10 cellular contexts compared by ENCODE assay signal in the genomic region with DNA sequence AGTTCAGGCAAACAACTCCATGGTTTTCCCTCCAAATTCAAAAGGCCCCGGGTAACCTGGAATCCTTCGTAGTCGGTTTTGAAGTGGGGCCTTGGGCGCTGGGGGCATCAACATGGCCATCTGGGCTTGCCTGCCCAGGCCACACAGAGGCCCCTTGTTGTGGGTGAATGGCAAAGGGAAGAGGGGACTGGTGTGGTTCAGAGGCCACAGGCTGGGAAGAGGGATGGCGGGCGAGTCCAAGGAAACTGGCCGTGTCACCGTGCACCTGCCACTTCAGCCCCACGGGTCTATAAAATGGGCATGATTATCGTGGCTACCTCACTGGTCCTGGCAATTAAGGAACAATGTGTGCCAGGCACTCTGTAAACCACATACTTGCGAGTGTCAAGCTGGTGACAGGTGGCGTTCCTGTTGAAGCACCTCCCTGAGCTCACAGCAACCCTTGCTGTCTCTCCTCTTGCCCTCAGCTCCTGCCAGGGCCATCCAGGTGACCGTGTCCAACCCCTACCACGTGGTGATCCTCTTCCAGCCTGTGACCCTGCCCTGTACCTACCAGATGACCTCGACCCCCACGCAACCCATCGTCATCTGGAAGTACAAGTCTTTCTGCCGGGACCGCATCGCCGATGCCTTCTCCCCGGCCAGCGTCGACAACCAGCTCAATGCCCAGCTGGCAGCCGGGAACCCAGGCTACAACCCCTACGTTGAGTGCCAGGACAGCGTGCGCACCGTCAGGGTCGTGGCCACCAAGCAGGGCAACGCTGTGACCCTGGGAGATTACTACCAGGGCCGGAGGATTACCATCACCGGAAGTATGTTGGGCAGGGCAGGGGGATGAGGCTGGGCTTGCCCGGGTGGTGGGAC. TPM values are rescaled to one million over a fixed set of nuclear protein-coding genes. Genes with fewer than 3 reads are reported as not detected.
DNase-seq lines count a peak whose midpoint lies in the region; ATAC-seq, FAIRE-seq and TF ChIP-seq lines count a peak whose summit lies in the region.
"Had no signal": no experiment of that assay in that cellular context is flagged by ENCODE, and none has a peak within 500 bp of the region (broad histone marks: within the 10 kb centered on the region; RNA-seq: fewer than 3 reads in every experiment).

No MANE protein-coding gene starts in this region.

- in situ Hi-C loops in HepG2 (cut with HindIII; ENCODE audit: extremely low pct_ligation_motif_present, low pct_unique_long_range_greater_than_20kb): no loop called here

- BruUV-seq in HepG2 (replicated peaks; lab: Mats Ljungman, UMichigan): no TSS peak

- peak overlapping the region; percentile 92 for H3K4me3 Mint-ChIP-seq in activated naive CD8-positive, alpha-beta T cell

- peaks cover 3% of the 10 kb centered on the region; the same call in 1 of the 2 replicates for H4K20me1 ChIP-seq in HepG2 (ENCODE audit: insufficient read depth, low read length)
- H4K20me1 ChIP-seq: BLaER1 had no signal

- peak overlapping the region; percentile 94 for H3K9ac ChIP-seq in HepG2 (ENCODE audit: insufficient read depth, low read depth, low read length)
- H3K9ac ChIP-seq: BLaER1 had no signal

- no peak for FAIRE-seq in HepG2 (lab: Jason Lieb, UNC)

- no peak for TF ChIP-seq CTCF in HepG2 (CRISPR knock-in tag; IDR thresholded peaks at IDR 0.05)

- no peak overlapping the region for H3K27ac ChIP-seq in HepG2 (ENCODE audit: extremely low read length, insufficient read depth, low read length)
- peak overlapping the region; percentile 19 for H3K27ac ChIP-seq in thymus (ENCODE audit: low read depth)
- H3K27ac ChIP-seq: BLaER1 had no signal

- intact Hi-C loops in HepG2 (cut with micrococcal nuclease; ENCODE audit: unreplicated experiment): loop anchor here (10.0 kb wide), 1 partner anchor 245 kb away; the partner anchor contains the start of gene KRTDAP

- H3K4me1 Mint-ChIP-seq in activated naive CD8-positive, alpha-beta T cell (ENCODE audit: low read depth): peaks cover 42% of the 10 kb centered on the region

- POLR2A ChIA-PET in HepG2 (lab: Yijun Ruan, JAX): interaction anchor here (0.6 to 0.9 kb wide), 2 partner anchors 11 to 294 kb away, joined by 3 read pairs; no protein-coding TSS in a partner anchor

- CTCF ChIA-PET in HepG2 (lab: Yijun Ruan, JAX; ENCODE audit: low intra/inter-chr PET ratio, low total read pairs): no interaction called here

- peaks cover 6 to 20% of the 10 kb centered on the region in 2 experiments; a peak in 3 of 5 replicates for H3K36me3 ChIP-seq in HepG2 (replicated peaks in 1 of 2; ENCODE audit: control insufficient read depth in 1 of 2, insufficient read depth in 2 of 2, low read length in 2 of 2)
- no peaks in the 10 kb centered on the region for H3K36me3 ChIP-seq in thymus (ENCODE audit: control insufficient read depth, insufficient read depth)
- H3K36me3 ChIP-seq: BLaER1 had no signal

- H3K36me3 Mint-ChIP-seq in activated naive CD8-positive, alpha-beta T cell: no peaks in the 10 kb centered on the region

- H3K4me1 ChIP-seq in HepG2 (ENCODE audit: insufficient read depth, low read length): peaks cover 54% of the 10 kb centered on the region
- no peaks in the 10 kb centered on the region for H3K4me1 ChIP-seq in thymus (ENCODE audit: control insufficient read depth, insufficient read depth, low read length)

- peak overlapping the region; percentile 70 for H3K27ac Mint-ChIP-seq in activated naive CD8-positive, alpha-beta T cell

- no peak overlapping the region for H2AFZ ChIP-seq in HepG2 (ENCODE audit: low read length)

- no peak for TF ChIP-seq RAD21 in HepG2 (CRISPR knock-in tag; IDR thresholded peaks at IDR 0.05)

- H3K9me3 ChIP-seq in HepG2 (ENCODE audit: low read length) (no peaks in the 10 kb centered on the region), thymus (ENCODE audit: control insufficient read depth) (no peaks in the 10 kb centered on the region)
- H3K9me3 ChIP-seq: BLaER1 had no signal

- H3K4me3 ChIP-seq in HepG2 (replicated peaks in 1 of 3; ENCODE audit: insufficient read depth in 1 of 3, low read depth in 2 of 3, low read length in 3 of 3): peak overlapping the region; percentile 74 to 99 (median 92)
- H3K4me3 ChIP-seq in thymus (ENCODE audit: low read length): no peak overlapping the region
- H3K4me3 ChIP-seq: BLaER1 had no signal

- H3K4me2 ChIP-seq in HepG2 (ENCODE audit: low read depth, low read length): peak overlapping the region; percentile 83

- ATAC-seq in HepG2 (no peak), HG03442 (IDR thresholded peaks at IDR 0.05; ENCODE audit: unreplicated experiment) (no peak)

- WGBS in HepG2 (ENCODE audit: low lambda C conversion rate): 76% methylated on average over 22 of the region's 34 CpGs
- 90% methylated on average over 34 of the region's 34 CpGs for WGBS in thymus

- peak; percentile 19 for DNase-seq in activated T-cell treated with anti-CD3 and anti-CD28 coated beads, Interleukin-2, amount 50 U/mL, for 1 hour
- DNase-seq in activated T-cell treated with anti-CD3 and anti-CD28 coated beads for 4 hours: no peak
- no peak for DNase-seq in HepG2 (ENCODE audit: low spot score)
- no peak for DNase-seq in germinal center (ENCODE audit: low spot score)
- no peak for DNase-seq in stimulated activated naive CD4-positive, alpha-beta T cell treated with Interleukin-2 at 50 U/mL for 16 hours (lab: John Stamatoyannopoulos, UW)

- TF ChIP-seq POLR2A in HepG2 (IDR thresholded peaks at IDR 0.05; ENCODE audit: insufficient read depth in 1 of 2, low read depth in 2 of 2, low read length in 2 of 2): no peak

- H3K27me3 ChIP-seq in HepG2 (ENCODE audit: control insufficient read depth in 1 of 2, insufficient read depth in 2 of 2, low read length in 2 of 2) (no peaks in the 10 kb centered on the region; a peak in 1 of 5 replicates), thymus (ENCODE audit: control insufficient read depth, insufficient read depth) (peaks cover 31% of the 10 kb centered on the region)

- no peaks in the 10 kb centered on the region for H3K27me3 Mint-ChIP-seq in activated naive CD8-positive, alpha-beta T cell

- no peak for TF ChIP-seq EP300 in HepG2 (IDR thresholded peaks at IDR 0.05; ENCODE audit: low read depth in 2 of 2, low read length in 2 of 2)
- 0 out of 2 replicates have a peak, but pooled peaks have one; percentile 25 for TF ChIP-seq EP300 in HepG2 (CRISPR knock-in tag; IDR thresholded peaks at IDR 0.05; ENCODE audit: borderline replicate concordance)

- no peaks in the 10 kb centered on the region for H3K9me3 Mint-ChIP-seq in activated naive CD8-positive, alpha-beta T cell (ENCODE audit: low read depth)

- peaks cover 24% of the 10 kb centered on the region for H3K79me2 ChIP-seq in HepG2 (ENCODE audit: insufficient read depth, low read length)

RNA-seq across cellular contexts. Expression of gene LSR, which starts 1.3 kb away (rescaled TPM):
- total RNA-seq in HepG2 (2016; rRNA removed; fragmentation: Illumina TruSeq; extraction: Trizol): 14.2 and 29.2 TPM in 2 replicates
- total RNA-seq in HepG2 (2016; cell fraction: cytosol; rRNA removed; fragmentation: Illumina TruSeq; extraction: Trizol; ENCODE audit: low read depth): 8.7 and 9.3 TPM in 2 replicates
- total RNA-seq in HepG2 (2016; cell fraction: insoluble cytoplasmic fraction; rRNA removed; fragmentation: Illumina TruSeq; extraction: Trizol): 15.3 and 31.4 TPM in 2 replicates
- total RNA-seq in HepG2 (2016; cell fraction: membrane; rRNA removed; fragmentation: Illumina TruSeq; extraction: Trizol): 15.2 and 21.9 TPM in 2 replicates
- total RNA-seq in HepG2 (2016; cell fraction: nucleus; rRNA removed; fragmentation: Illumina TruSeq; extraction: Trizol): 43.9 and 48.2 TPM in 2 replicates
- polyA plus RNA-seq in HepG2 (2011; rRNA removed) (79.2 and 111 TPM in 2 replicates), thymus (20.1 TPM)
- polyA plus RNA-seq in HepG2 (2011; cell fraction: cytosol; rRNA removed): 44.4 and 71.0 TPM in 2 replicates
- polyA plus RNA-seq in HepG2 (2011; cell fraction: nucleus; rRNA removed): 93.8 and 94.9 TPM in 2 replicates
- 67.7 and 97.6 TPM in 2 replicates for polyA plus RNA-seq in HepG2 (2012)
- polyA plus RNA-seq in HepG2 (2016; cell fraction: cytosol; fragmentation: Illumina TruSeq; extraction: Trizol; ENCODE audit: low read depth): 15.7 and 17.3 TPM in 2 replicates
- 25.8 and 27.8 TPM in 2 replicates for polyA plus RNA-seq in HepG2 (2016; cell fraction: insoluble cytoplasmic fraction; fragmentation: Illumina TruSeq; extraction: Trizol; ENCODE audit: low read depth)
- polyA plus RNA-seq in HepG2 (2016; cell fraction: membrane; fragmentation: Illumina TruSeq; extraction: Trizol; ENCODE audit: low read depth): 21.9 and 23.9 TPM in 2 replicates
- 110 and 128 TPM in 2 replicates for polyA plus RNA-seq in HepG2 (2016; cell fraction: nucleus; fragmentation: Illumina TruSeq; extraction: Trizol; ENCODE audit: insufficient read depth, low read depth)
- 87.8 and 296 TPM in 2 replicates for polyA minus RNA-seq in HepG2 (2011; rRNA and poly(A)+ RNA removed; ENCODE audit: low replicate concordance)
- polyA minus RNA-seq in HepG2 (2011; cell fraction: cytosol; rRNA and poly(A)+ RNA removed): 103 and 111 TPM in 2 replicates
- polyA minus RNA-seq in HepG2 (2011; cell fraction: nucleus; rRNA and poly(A)+ RNA removed): 64.0 and 64.9 TPM in 2 replicates

RNA-seq across cellular contexts. Expression of gene USF2, which starts 18.7 kb away (rescaled TPM):
- total RNA-seq in HepG2 (2016; rRNA removed; fragmentation: Illumina TruSeq; extraction: Trizol): 44.8 and 54.9 TPM in 2 replicates
- total RNA-seq in HepG2 (2016; cell fraction: cytosol; rRNA removed; fragmentation: Illumina TruSeq; extraction: Trizol; ENCODE audit: low read depth): 85.6 and 90.7 TPM in 2 replicates
- total RNA-seq in HepG2 (2016; cell fraction: insoluble cytoplasmic fraction; rRNA removed; fragmentation: Illumina TruSeq; extraction: Trizol): 38.6 and 58.5 TPM in 2 replicates
- 116 and 121 TPM in 2 replicates for total RNA-seq in HepG2 (2016; cell fraction: membrane; rRNA removed; fragmentation: Illumina TruSeq; extraction: Trizol)
- 31.0 and 31.5 TPM in 2 replicates for total RNA-seq in HepG2 (2016; cell fraction: nucleus; rRNA removed; fragmentation: Illumina TruSeq; extraction: Trizol)
- 94.9 and 106 TPM in 2 replicates for polyA plus RNA-seq in HepG2 (2011; rRNA removed)
- 72.5 and 101 TPM in 2 replicates for polyA plus RNA-seq in HepG2 (2011; cell fraction: cytosol; rRNA removed)
- 179 and 216 TPM in 2 replicates for polyA plus RNA-seq in HepG2 (2011; cell fraction: nucleus; rRNA removed)
- 59.3 and 80.8 TPM in 2 replicates for polyA plus RNA-seq in HepG2 (2012)
- polyA plus RNA-seq in HepG2 (2016; cell fraction: cytosol; fragmentation: Illumina TruSeq; extraction: Trizol; ENCODE audit: low read depth): 180 and 204 TPM in 2 replicates
- 76.3 and 81.0 TPM in 2 replicates for polyA plus RNA-seq in HepG2 (2016; cell fraction: insoluble cytoplasmic fraction; fragmentation: Illumina TruSeq; extraction: Trizol; ENCODE audit: low read depth)
- 201 and 210 TPM in 2 replicates for polyA plus RNA-seq in HepG2 (2016; cell fraction: membrane; fragmentation: Illumina TruSeq; extraction: Trizol; ENCODE audit: low read depth)
- 122 and 131 TPM in 2 replicates for polyA plus RNA-seq in HepG2 (2016; cell fraction: nucleus; fragmentation: Illumina TruSeq; extraction: Trizol; ENCODE audit: insufficient read depth, low read depth)
- 64.5 and 74.9 TPM in 2 replicates for polyA minus RNA-seq in HepG2 (2011; rRNA and poly(A)+ RNA removed; ENCODE audit: low replicate concordance)
- 28.8 and 32.4 TPM in 2 replicates for polyA minus RNA-seq in HepG2 (2011; cell fraction: cytosol; rRNA and poly(A)+ RNA removed)
- polyA minus RNA-seq in HepG2 (2011; cell fraction: nucleus; rRNA and poly(A)+ RNA removed): 29.3 and 33.5 TPM in 2 replicates
- 151 TPM for polyA plus RNA-seq in thymus

RNA-seq across cellular contexts. Expression of gene FAM187B, which starts 21.5 kb away (rescaled TPM):
- total RNA-seq in HepG2 (2016; rRNA removed; fragmentation: Illumina TruSeq; extraction: Trizol): not detected in 2 replicates
- total RNA-seq in HepG2 (2016; cell fraction: cytosol; rRNA removed; fragmentation: Illumina TruSeq; extraction: Trizol; ENCODE audit: low read depth): not detected in 2 replicates
- not detected in 2 replicates for total RNA-seq in HepG2 (2016; cell fraction: insoluble cytoplasmic fraction; rRNA removed; fragmentation: Illumina TruSeq; extraction: Trizol)
- total RNA-seq in HepG2 (2016; cell fraction: membrane; rRNA removed; fragmentation: Illumina TruSeq; extraction: Trizol): not detected in 2 replicates
- total RNA-seq in HepG2 (2016; cell fraction: nucleus; rRNA removed; fragmentation: Illumina TruSeq; extraction: Trizol): not detected in 2 replicates
- polyA plus RNA-seq in HepG2 (2011; rRNA removed): not detected in 2 replicates
- polyA plus RNA-seq in HepG2 (2011; cell fraction: cytosol; rRNA removed): not detected in 2 replicates
- not detected in 2 replicates for polyA plus RNA-seq in HepG2 (2011; cell fraction: nucleus; rRNA removed)
- not detected in 2 replicates for polyA plus RNA-seq in HepG2 (2012)
- not detected in 2 replicates for polyA plus RNA-seq in HepG2 (2016; cell fraction: cytosol; fragmentation: Illumina TruSeq; extraction: Trizol; ENCODE audit: low read depth)
- not detected in 2 replicates for polyA plus RNA-seq in HepG2 (2016; cell fraction: insoluble cytoplasmic fraction; fragmentation: Illumina TruSeq; extraction: Trizol; ENCODE audit: low read depth)
- not detected in 2 replicates for polyA plus RNA-seq in HepG2 (2016; cell fraction: membrane; fragmentation: Illumina TruSeq; extraction: Trizol; ENCODE audit: low read depth)
- not detected in 2 replicates for polyA plus RNA-seq in HepG2 (2016; cell fraction: nucleus; fragmentation: Illumina TruSeq; extraction: Trizol; ENCODE audit: insufficient read depth, low read depth)
- polyA minus RNA-seq in HepG2 (2011; rRNA and poly(A)+ RNA removed; ENCODE audit: low replicate concordance): not detected in 2 replicates
- polyA minus RNA-seq in HepG2 (2011; cell fraction: cytosol; rRNA and poly(A)+ RNA removed): not detected in 2 replicates
- not detected in 2 replicates for polyA minus RNA-seq in HepG2 (2011; cell fraction: nucleus; rRNA and poly(A)+ RNA removed)
- polyA plus RNA-seq in thymus: 0.09 TPM
- total RNA-seq: glomerular endothelial cell had no signal

RNA-seq across cellular contexts. Expression of gene HAMP, which starts 32.2 kb away (rescaled TPM):
- total RNA-seq in HepG2 (2016; rRNA removed; fragmentation: Illumina TruSeq; extraction: Trizol): 25.7 and 47.6 TPM in 2 replicates
- 25.4 and 32.6 TPM in 2 replicates for total RNA-seq in HepG2 (2016; cell fraction: cytosol; rRNA removed; fragmentation: Illumina TruSeq; extraction: Trizol; ENCODE audit: low read depth)
- total RNA-seq in HepG2 (2016; cell fraction: insoluble cytoplasmic fraction; rRNA removed; fragmentation: Illumina TruSeq; extraction: Trizol): 29.6 and 46.4 TPM in 2 replicates
- total RNA-seq in HepG2 (2016; cell fraction: membrane; rRNA removed; fragmentation: Illumina TruSeq; extraction: Trizol): 20.2 and 24.3 TPM in 2 replicates
- total RNA-seq in HepG2 (2016; cell fraction: nucleus; rRNA removed; fragmentation: Illumina TruSeq; extraction: Trizol): 34.1 and 40.9 TPM in 2 replicates
- polyA plus RNA-seq in HepG2 (2011; rRNA removed) (36.1 and 73.0 TPM in 2 replicates), thymus (6.8 TPM)
- 15.0 and 69.5 TPM in 2 replicates for polyA plus RNA-seq in HepG2 (2011; cell fraction: cytosol; rRNA removed)
- polyA plus RNA-seq in HepG2 (2011; cell fraction: nucleus; rRNA removed): 13.2 and 42.5 TPM in 2 replicates
- polyA plus RNA-seq in HepG2 (2012): 6.0 and 30.6 TPM in 2 replicates
- 29.7 and 32.2 TPM in 2 replicates for polyA plus RNA-seq in HepG2 (2016; cell fraction: cytosol; fragmentation: Illumina TruSeq; extraction: Trizol; ENCODE audit: low read depth)
- polyA plus RNA-seq in HepG2 (2016; cell fraction: insoluble cytoplasmic fraction; fragmentation: Illumina TruSeq; extraction: Trizol; ENCODE audit: low read depth): 44.0 and 52.6 TPM in 2 replicates
- 28.8 and 30.2 TPM in 2 replicates for polyA plus RNA-seq in HepG2 (2016; cell fraction: membrane; fragmentation: Illumina TruSeq; extraction: Trizol; ENCODE audit: low read depth)
- 111 and 114 TPM in 2 replicates for polyA plus RNA-seq in HepG2 (2016; cell fraction: nucleus; fragmentation: Illumina TruSeq; extraction: Trizol; ENCODE audit: insufficient read depth, low read depth)
- 150 TPM in 1 of 2 replicates, not detected in the other for polyA minus RNA-seq in HepG2 (2011; rRNA and poly(A)+ RNA removed; ENCODE audit: low replicate concordance)
- polyA minus RNA-seq in HepG2 (2011; cell fraction: cytosol; rRNA and poly(A)+ RNA removed): 10.9 and 30.2 TPM in 2 replicates
- 9.2 and 18.0 TPM in 2 replicates for polyA minus RNA-seq in HepG2 (2011; cell fraction: nucleus; rRNA and poly(A)+ RNA removed)

RNA-seq across cellular contexts. Expression of gene MAG, which starts 41.9 kb away (rescaled TPM):
- 0.80 and 1.3 TPM in 2 replicates for total RNA-seq in HepG2 (2016; rRNA removed; fragmentation: Illumina TruSeq; extraction: Trizol)
- total RNA-seq in HepG2 (2016; cell fraction: cytosol; rRNA removed; fragmentation: Illumina TruSeq; extraction: Trizol; ENCODE audit: low read depth): 0.26 and 0.71 TPM in 2 replicates
- 0.56 and 0.87 TPM in 2 replicates for total RNA-seq in HepG2 (2016; cell fraction: insoluble cytoplasmic fraction; rRNA removed; fragmentation: Illumina TruSeq; extraction: Trizol)
- total RNA-seq in HepG2 (2016; cell fraction: membrane; rRNA removed; fragmentation: Illumina TruSeq; extraction: Trizol): 0.59 and 1.5 TPM in 2 replicates
- 1.6 and 2.6 TPM in 2 replicates for total RNA-seq in HepG2 (2016; cell fraction: nucleus; rRNA removed; fragmentation: Illumina TruSeq; extraction: Trizol)
- polyA plus RNA-seq in HepG2 (2011; rRNA removed) (0.17 and 0.20 TPM in 2 replicates), thymus (0.41 TPM)
- 0.13 and 0.27 TPM in 2 replicates for polyA plus RNA-seq in HepG2 (2011; cell fraction: cytosol; rRNA removed)
- polyA plus RNA-seq in HepG2 (2011; cell fraction: nucleus; rRNA removed): 0.40 and 0.93 TPM in 2 replicates
- not detected in 2 replicates for polyA plus RNA-seq in HepG2 (2012)
- 0.70 TPM in 2 replicates for polyA plus RNA-seq in HepG2 (2016; cell fraction: cytosol; fragmentation: Illumina TruSeq; extraction: Trizol; ENCODE audit: low read depth)
- 0.38 and 1.3 TPM in 2 replicates for polyA plus RNA-seq in HepG2 (2016; cell fraction: insoluble cytoplasmic fraction; fragmentation: Illumina TruSeq; extraction: Trizol; ENCODE audit: low read depth)
- polyA plus RNA-seq in HepG2 (2016; cell fraction: membrane; fragmentation: Illumina TruSeq; extraction: Trizol; ENCODE audit: low read depth): 0.24 and 0.97 TPM in 2 replicates
- polyA plus RNA-seq in HepG2 (2016; cell fraction: nucleus; fragmentation: Illumina TruSeq; extraction: Trizol; ENCODE audit: insufficient read depth, low read depth): 0.82 and 1.5 TPM in 2 replicates
- polyA minus RNA-seq in HepG2 (2011; rRNA and poly(A)+ RNA removed; ENCODE audit: low replicate concordance): not detected in 2 replicates
- polyA minus RNA-seq in HepG2 (2011; cell fraction: cytosol; rRNA and poly(A)+ RNA removed): not detected in 2 replicates
- 0.64 and 0.75 TPM in 2 replicates for polyA minus RNA-seq in HepG2 (2011; cell fraction: nucleus; rRNA and poly(A)+ RNA removed)
- total RNA-seq: glomerular endothelial cell had no signal
